In the genomic region with DNA sequence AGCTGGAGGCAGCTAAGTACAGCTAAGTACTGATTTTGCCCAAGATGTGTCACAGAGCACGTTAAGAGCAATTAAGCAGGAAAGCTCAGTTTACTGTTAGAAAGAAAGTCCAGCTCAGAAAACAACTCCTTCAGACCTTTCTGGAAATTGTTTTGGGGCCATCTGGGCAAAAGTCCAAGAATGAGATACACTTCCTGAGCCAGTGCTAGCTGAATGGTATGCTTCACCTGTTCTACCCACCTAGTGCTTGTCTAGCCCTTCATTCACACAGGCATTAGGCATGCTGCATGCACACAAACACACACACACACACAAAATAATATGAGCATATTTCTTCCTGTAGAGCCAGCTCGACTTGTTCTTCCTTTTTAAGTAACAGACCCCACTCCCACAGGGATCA, we compare ENCODE assay signal across 15 cellular contexts. TPM values are rescaled to one million over a fixed set of nuclear protein-coding genes. Genes with fewer than 3 reads are reported as not detected.
DNase-seq lines count a peak whose midpoint lies in the region; ATAC-seq and TF ChIP-seq lines count a peak whose summit lies in the region.
"Had no signal": no experiment of that assay in that cellular context is flagged by ENCODE, and none has a peak within 500 bp of the region (broad histone marks: within the 10 kb centered on the region; RNA-seq: fewer than 3 reads in every experiment).

No MANE protein-coding gene starts in this region.

- 63% methylated on average over 2 of the region's 2 CpGs for WGBS in hepatocyte (ENCODE audit: low lambda C conversion rate, missing lambda C conversion rate)

- peaks cover 18% of the 10 kb centered on the region for H3K4me1 Mint-ChIP-seq in activated CD8-positive, alpha-beta memory T cell treated with anti-CD3 and anti-CD28 coated beads, Interleukin-2, amount 10 ng/mL, durations not matched to agents 7 days and 5 days

- H4K20me1 ChIP-seq in hepatocyte (ENCODE audit: insufficient read depth, poor library complexity, severe bottlenecking), result no peaks in the 10 kb centered on the region

- no peak overlapping the region for H3K27ac Mint-ChIP-seq in activated CD8-positive, alpha-beta memory T cell treated with anti-CD3 and anti-CD28 coated beads, Interleukin-2, amount 10 ng/mL, durations not matched to agents 7 days and 5 days
- H3K27ac Mint-ChIP-seq: activated naive CD4-positive, alpha-beta T cell treated with anti-CD3 and anti-CD28 coated beads for 36 hours; CD8-positive, alpha-beta memory T cell had no signal

- peak overlapping the region; percentile 57 for H3K4me2 ChIP-seq in hepatocyte
- H3K4me2 ChIP-seq: A549 had no signal

- H3K9me3 ChIP-seq in hepatocyte (ENCODE audit: low read depth), result no peaks in the 10 kb centered on the region
- H3K9me3 ChIP-seq: A549, gastroesophageal sphincter, psoas muscle, SJCRH30 had no signal

- TF ChIP-seq CTCF in hepatocyte (IDR thresholded peaks at IDR 0.05; ENCODE audit: poor library complexity) (no peak), GM13977 (IDR thresholded peaks at IDR 0.05; ENCODE audit: extremely low read depth, insufficient read depth, missing control alignments) (no peak)

- H3K36me3 Mint-ChIP-seq in activated CD8-positive, alpha-beta memory T cell treated with anti-CD3 and anti-CD28 coated beads, Interleukin-2, amount 10 ng/mL, durations not matched to agents 7 days and 5 days, result peaks cover 7% of the 10 kb centered on the region

- in situ Hi-C loops in GM13977 (cut with MboI; ENCODE audit: low pct_unique_long_range_greater_than_20kb, low sequenced_read_pairs, unreplicated experiment), result no loop called here

- H3K9me2 ChIP-seq in hepatocyte (replicated peaks; ENCODE audit: insufficient read depth), result no peaks in the 10 kb centered on the region

- H3K4me1 ChIP-seq in hepatocyte (ENCODE audit: insufficient read depth), result peaks cover 38% of the 10 kb centered on the region
- H3K4me1 ChIP-seq: A549, gastroesophageal sphincter, psoas muscle, SJCRH30 had no signal

- H3K4me3 Mint-ChIP-seq in activated CD8-positive, alpha-beta memory T cell treated with anti-CD3 and anti-CD28 coated beads, Interleukin-2, amount 10 ng/mL, durations not matched to agents 7 days and 5 days, result no peak overlapping the region
- H3K4me3 Mint-ChIP-seq: activated naive CD4-positive, alpha-beta T cell treated with anti-CD3 and anti-CD28 coated beads for 36 hours; CD8-positive, alpha-beta memory T cell had no signal

- H2AFZ ChIP-seq in hepatocyte, result no peak overlapping the region

- no peaks in the 10 kb centered on the region for H3K79me2 ChIP-seq in hepatocyte

- H3K27ac ChIP-seq in hepatocyte, result peak overlapping the region; percentile 84
- H3K27ac ChIP-seq: A549, brain microvascular endothelial cell, gastroesophageal sphincter, psoas muscle, SJCRH30 had no signal

- peaks cover 3% of the 10 kb centered on the region for H3K27me3 Mint-ChIP-seq in activated CD8-positive, alpha-beta memory T cell treated with anti-CD3 and anti-CD28 coated beads, Interleukin-2, amount 10 ng/mL, durations not matched to agents 7 days and 5 days

- H3K4me3 ChIP-seq in hepatocyte, result no peak overlapping the region
- H3K4me3 ChIP-seq: A549, gastroesophageal sphincter, psoas muscle, SJCRH30 had no signal

- no peak for DNase-seq in activated CD8-positive, alpha-beta memory T cell treated with anti-CD3 and anti-CD28 coated beads, Interleukin-2, amount 10 ng/mL, durations not matched to agents 7 days and 5 days
- no peak for DNase-seq in activated CD8-positive, alpha-beta memory T cell treated with anti-CD3 and anti-CD28 coated beads, Interleukin-2, amount 50 U/mL, for 48 hours
- DNase-seq in hepatocyte (ENCODE audit: low spot score) (peak; percentile 66), GM13977 (ENCODE audit: low spot score) (no peak), SKM-1 treated with dmso at 0.1 percent for 144 hours (lab: John Stamatoyannopoulos, UW; ENCODE audit: unreplicated experiment) (no peak)
- DNase-seq: activated naive CD4-positive, alpha-beta T cell treated with anti-CD3 and anti-CD28 coated beads for 36 hours; brain microvascular endothelial cell; CD8-positive, alpha-beta memory T cell; effector memory CD4-positive, alpha-beta T cell; NCI-H1417 treated with DMSO at 0.1 percent for 48 hours; psoas muscle; SJCRH30 had no signal

- CTCF ChIA-PET in activated CD8-positive, alpha-beta memory T cell treated with anti-CD3 and anti-CD28 coated beads, Interleukin-2, amount 10 ng/mL, durations not matched to agents 7 days and 5 days (lab: Charles Lee), result interaction anchor here (1.1 to 1.9 kb wide), 4 partner anchors 13 to 71 kb away, joined by 4 to 6 read pairs (median 5); no protein-coding TSS in a partner anchor

- no peaks in the 10 kb centered on the region for H3K9me3 Mint-ChIP-seq in activated CD8-positive, alpha-beta memory T cell treated with anti-CD3 and anti-CD28 coated beads, Interleukin-2, amount 10 ng/mL, durations not matched to agents 7 days and 5 days (ENCODE audit: low read depth)
- H3K9me3 Mint-ChIP-seq: activated naive CD4-positive, alpha-beta T cell treated with anti-CD3 and anti-CD28 coated beads for 36 hours; CD8-positive, alpha-beta memory T cell had no signal

- ATAC-seq in activated CD8-positive, alpha-beta memory T cell treated with anti-CD3 and anti-CD28 coated beads, Interleukin-2, amount 10 ng/mL, durations not matched to agents 7 days and 5 days, result peak; percentile 23
- no peak for ATAC-seq in GM21381 (IDR thresholded peaks at IDR 0.05; ENCODE audit: unreplicated experiment)
- ATAC-seq: gastroesophageal sphincter, psoas muscle had no signal

- H3K36me3 ChIP-seq in hepatocyte (replicated peaks; ENCODE audit: insufficient read depth, low read depth), result no peaks in the 10 kb centered on the region
- H3K36me3 ChIP-seq: brain microvascular endothelial cell, SJCRH30 had no signal

- no peaks in the 10 kb centered on the region for H3K27me3 ChIP-seq in hepatocyte
- H3K27me3 ChIP-seq: brain microvascular endothelial cell, gastroesophageal sphincter, SJCRH30 had no signal

RNA-seq across cellular contexts. Expression of gene IKZF4, which starts 6.6 kb away (rescaled TPM):
- total RNA-seq in activated CD8-positive, alpha-beta memory T cell treated with anti-CD3 and anti-CD28 coated beads, Interleukin-2, amount 10 ng/mL, durations not matched to agents 7 days and 5 days, result 10 to 100 TPM; 15.8 to 44.9 TPM
- total RNA-seq in hepatocyte, result 1.6 and 6.7 TPM in 2 replicates
- polyA plus RNA-seq in hepatocyte, result 3.5 and 5.3 TPM in 2 replicates

RNA-seq across cellular contexts. Expression of gene SUOX, which starts 17.1 kb away (rescaled TPM):
- 10 to 100 TPM in 1 of 2 experiments, 1 to 10 TPM in 1; 2.5 to 14.6 TPM for total RNA-seq in activated CD8-positive, alpha-beta memory T cell treated with anti-CD3 and anti-CD28 coated beads, Interleukin-2, amount 10 ng/mL, durations not matched to agents 7 days and 5 days
- 26.9 and 30.2 TPM in 2 replicates for total RNA-seq in hepatocyte
- 19.7 and 25.6 TPM in 2 replicates for polyA plus RNA-seq in hepatocyte

RNA-seq across cellular contexts. Expression of gene RPS26, which starts 27.5 kb away (rescaled TPM):
- 10 to 100 TPM; 27.9 to 42.2 TPM for total RNA-seq in activated CD8-positive, alpha-beta memory T cell treated with anti-CD3 and anti-CD28 coated beads, Interleukin-2, amount 10 ng/mL, durations not matched to agents 7 days and 5 days
- total RNA-seq in hepatocyte, result 665 and 673 TPM in 2 replicates
- polyA plus RNA-seq in hepatocyte, result 245 and 252 TPM in 2 replicates

RNA-seq across cellular contexts. Expression of gene RAB5B, which starts 40.3 kb away (rescaled TPM):
- total RNA-seq in activated CD8-positive, alpha-beta memory T cell treated with anti-CD3 and anti-CD28 coated beads, Interleukin-2, amount 10 ng/mL, durations not matched to agents 7 days and 5 days, result 10 to 100 TPM; 46.4 to 55.6 TPM
- total RNA-seq in hepatocyte, result 79.1 and 93.4 TPM in 2 replicates
- 101 and 103 TPM in 2 replicates for polyA plus RNA-seq in hepatocyte

RNA-seq across cellular contexts. Expression of gene CDK2, which starts 47.6 kb away (rescaled TPM):
- 100 to 1,000 TPM; 146 to 158 TPM for total RNA-seq in activated CD8-positive, alpha-beta memory T cell treated with anti-CD3 and anti-CD28 coated beads, Interleukin-2, amount 10 ng/mL, durations not matched to agents 7 days and 5 days
- 26.6 and 31.1 TPM in 2 replicates for total RNA-seq in hepatocyte
- polyA plus RNA-seq in hepatocyte, result 23.9 and 25.8 TPM in 2 replicates

Comparison
In these comparisons a context has a peak if more than half of its experiments do, and no peak if none do; other contexts are left out.
1. RNA of gene RPS26, which starts 27.5 kb away (total RNA-seq): 665 to 673 TPM in hepatocyte; 27.9 to 42.2 TPM in activated CD8-positive, alpha-beta memory T cell treated with anti-CD3 and anti-CD28 coated beads, Interleukin-2, amount 10 ng/mL, durations not matched to agents 7 days and 5 days; every median in the first group is over 10 times any median in the second.